ENCODE assay signal across 18 cellular contexts in genomic region chr6:74715362-74716068, GRCh38.
A peak's percentile ranks its signal among the peaks of the same experiment; 100 is the strongest.
DNase-seq lines count a peak whose midpoint lies in the region; ATAC-seq and TF ChIP-seq lines count a peak whose summit lies in the region.
"Had no signal": no experiment of that assay in that cellular context is flagged by ENCODE, and none has a peak within 500 bp of the region (broad histone marks: within the 10 kb centered on the region; RNA-seq: fewer than 3 reads in every experiment).

No MANE protein-coding gene starts in this region.

- no peaks in the 10 kb centered on the region for H3K27me3 Mint-ChIP-seq in osteocyte (ENCODE audit: unreplicated experiment)
- H3K27me3 Mint-ChIP-seq in stimulated activated naive CD8-positive, alpha-beta T cell treated with anti-CD3 and anti-CD28 coated beads, Interleukin-15, amount 100 ng/mL, for 72 hours = no peaks in the 10 kb centered on the region
- H3K27me3 Mint-ChIP-seq: activated B cell treated with CpG ODN at 0.5 μM for 24 hours; activated naive CD8-positive, alpha-beta T cell; CD4-positive, alpha-beta memory T cell had no signal

- peak overlapping the region; percentile 83 for H3K27ac Mint-ChIP-seq in osteocyte (ENCODE audit: unreplicated experiment)
- no peak overlapping the region for H3K27ac Mint-ChIP-seq in stimulated activated naive CD8-positive, alpha-beta T cell treated with anti-CD3 and anti-CD28 coated beads, Interleukin-15, amount 100 ng/mL, for 72 hours
- H3K27ac Mint-ChIP-seq: activated B cell treated with CpG ODN at 0.5 μM for 24 hours; activated naive CD8-positive, alpha-beta T cell; CD4-positive, alpha-beta memory T cell had no signal

- DNase-seq in Kasumi-1 (lab: John Stamatoyannopoulos, UW) (peak; percentile 41 to 56), brain pericyte (ENCODE audit: low read depth, low spot score) (peak; percentile 8), osteocyte (ENCODE audit: extremely low spot score, unreplicated experiment) (no peak), NCI-H187 treated with DMSO at 0.1 percent for 48 hours (lab: John Stamatoyannopoulos, UW) (no peak)
- DNase-seq in stimulated activated naive CD8-positive, alpha-beta T cell treated with anti-CD3 and anti-CD28 coated beads, Interleukin-15, amount 100 ng/mL, for 72 hours = no peak
- DNase-seq: activated B cell treated with CpG ODN at 0.5 μM for 24 hours; activated CD8-positive, alpha-beta memory T cell treated with anti-CD3 and anti-CD28 coated beads, Interleukin-2, amount 50 U/mL, for 4 hours; CD4-positive, alpha-beta memory T cell; GF-D8; KBM-7; NCI-H1930; SK-N-SH; stimulated activated naive CD8-positive, alpha-beta T cell treated with anti-CD3 and anti-CD28 coated beads, Interleukin-15, Interleukin-2, amounts not matched to agents 100 U/mL and 50 U/mL, for 24 hours had no signal

- peaks cover 29% of the 10 kb centered on the region for H3K4me1 Mint-ChIP-seq in osteocyte (ENCODE audit: unreplicated experiment)
- no peaks in the 10 kb centered on the region for H3K4me1 Mint-ChIP-seq in stimulated activated naive CD8-positive, alpha-beta T cell treated with anti-CD3 and anti-CD28 coated beads, Interleukin-15, amount 100 ng/mL, for 72 hours
- H3K4me1 Mint-ChIP-seq: activated B cell treated with CpG ODN at 0.5 μM for 24 hours; CD4-positive, alpha-beta memory T cell had no signal

- peaks cover 10% of the 10 kb centered on the region for H3K36me3 Mint-ChIP-seq in osteocyte (ENCODE audit: unreplicated experiment)
- H3K36me3 Mint-ChIP-seq: activated naive CD8-positive, alpha-beta T cell; CD4-positive, alpha-beta memory T cell had no signal

- no peak overlapping the region for H3K4me3 Mint-ChIP-seq in osteocyte (ENCODE audit: unreplicated experiment)
- H3K4me3 Mint-ChIP-seq in stimulated activated naive CD8-positive, alpha-beta T cell treated with anti-CD3 and anti-CD28 coated beads, Interleukin-15, amount 100 ng/mL, for 72 hours = no peak overlapping the region
- H3K4me3 Mint-ChIP-seq: activated B cell treated with CpG ODN at 0.5 μM for 24 hours; activated naive CD8-positive, alpha-beta T cell; CD4-positive, alpha-beta memory T cell; neural crest cell had no signal

- peak; percentile 73 for ATAC-seq in GM18861 (IDR thresholded peaks at IDR 0.05; ENCODE audit: unreplicated experiment)
- ATAC-seq in HG02840 (IDR thresholded peaks at IDR 0.05; ENCODE audit: low FRiP score, unreplicated experiment) = no peak
- no peak for ATAC-seq in stimulated activated naive CD8-positive, alpha-beta T cell treated with anti-CD3 and anti-CD28 coated beads, Interleukin-15, amount 100 ng/mL, for 72 hours
- ATAC-seq: esophagus mucosa; stimulated activated naive CD8-positive, alpha-beta T cell treated with anti-CD3 and anti-CD28 coated beads, Interleukin-15, Interleukin-2, amounts not matched to agents 100 U/mL and 50 U/mL, for 24 hours had no signal

- no peak for TF ChIP-seq CTCF in osteocyte (IDR thresholded peaks at IDR 0.05)

- H3K9me3 Mint-ChIP-seq in osteocyte (ENCODE audit: unreplicated experiment) = peaks cover 26% of the 10 kb centered on the region
- no peaks in the 10 kb centered on the region for H3K9me3 Mint-ChIP-seq in stimulated activated naive CD8-positive, alpha-beta T cell treated with anti-CD3 and anti-CD28 coated beads, Interleukin-15, amount 100 ng/mL, for 72 hours

Comparison
In these comparisons a context has a peak if more than half of its experiments do, and no peak if none do; other contexts are left out.
1. DNase-seq: peak in Kasumi-1 (2 of 2) and brain pericyte (single experiment); none in osteocyte (single experiment), NCI-H187 treated with DMSO at 0.1 percent for 48 hours (single experiment) and stimulated activated naive CD8-positive, alpha-beta T cell treated with anti-CD3 and anti-CD28 coated beads, Interleukin-15, amount 100 ng/mL, for 72 hours (0 of 2).